In genomic region chr2:177407031-177407430, GRCh38 we compare ENCODE assay signal across 26 cellular contexts.
"Had no signal": no experiment of that assay in that cellular context is flagged by ENCODE, and none has a peak within 500 bp of the region (broad histone marks: within the 10 kb centered on the region; RNA-seq: fewer than 3 reads in every experiment).

No MANE protein-coding gene starts in this region.

- H3K4me1 ChIP-seq: thyroid gland had no signal

- H3K4me3 Mint-ChIP-seq: endodermal cell; mesothelial cell of epicardium; naive thymus-derived CD4-positive, alpha-beta T cell; stimulated activated naive CD8-positive, alpha-beta T cell treated with anti-CD3 and anti-CD28 coated beads, Interleukin-15, amount 100 ng/mL, for 72 hours; type B pancreatic cell had no signal

- H3K27ac Mint-ChIP-seq: endodermal cell, mesothelial cell of epicardium, type B pancreatic cell had no signal

- H3K36me3 ChIP-seq: esophagus muscularis mucosa, gastroesophageal sphincter, heart left ventricle, left lung, pancreas, thyroid gland had no signal

- H3K4me3 ChIP-seq: dorsolateral prefrontal cortex, esophagus muscularis mucosa, gastroesophageal sphincter, heart left ventricle, hepatocyte, left lung, pancreas, smooth muscle cell, thyroid gland had no signal

- H3K9me3 Mint-ChIP-seq: type B pancreatic cell had no signal

- H3K27me3 Mint-ChIP-seq: naive thymus-derived CD4-positive, alpha-beta T cell; stimulated activated naive CD8-positive, alpha-beta T cell treated with anti-CD3 and anti-CD28 coated beads, Interleukin-15, amount 100 ng/mL, for 72 hours; type B pancreatic cell had no signal

- H3K27me3 ChIP-seq: dorsolateral prefrontal cortex, esophagus muscularis mucosa, foreskin keratinocyte, gastroesophageal sphincter, heart left ventricle, hepatocyte, left lung, pancreas, thyroid gland had no signal

- H3K27ac ChIP-seq: dorsolateral prefrontal cortex, epithelial cell of prostate, esophagus muscularis mucosa, foreskin keratinocyte, gastroesophageal sphincter, heart left ventricle, hepatocyte, left lung, pancreas, thyroid gland had no signal

- ATAC-seq: foreskin keratinocyte; gastroesophageal sphincter; heart left ventricle; left lung; naive thymus-derived CD4-positive, alpha-beta T cell; pancreas; sciatic nerve; stimulated activated naive CD8-positive, alpha-beta T cell treated with anti-CD3 and anti-CD28 coated beads, Interleukin-15, amount 100 ng/mL, for 72 hours had no signal

- H3K9me3 ChIP-seq: esophagus muscularis mucosa, gastroesophageal sphincter, heart left ventricle, left lung, pancreas, thyroid gland had no signal

- DNase-seq: dorsolateral prefrontal cortex; effector CD4-positive, alpha-beta T cell; endodermal cell; foreskin keratinocyte; heart left ventricle; kidney; left lung; mesenchymal stem cell; naive thymus-derived CD4-positive, alpha-beta T cell; pancreas; retina; stimulated activated CD4-positive, alpha-beta T cell treated with anti-CD3 and anti-CD28 coated beads, Interleukin-12 subunit alpha, Interleukin-12 subunit beta, amount 100 ng/mL, for 4 hours; stimulated activated CD4-positive, alpha-beta T cell treated with anti-CD3 and anti-CD28 coated beads, Interleukin-1b, Interleukin-23, amount 100 ng/mL, for 48 hours; stimulated activated CD4-positive, alpha-beta T cell treated with anti-CD3 and anti-CD28 coated beads, Interleukin-4, amount 100 ng/mL, for 1 hour; stimulated activated CD8-positive, alpha-beta memory T cell treated with anti-CD3 and anti-CD28 coated beads, Interleukin-4, amount 100 ng/mL, for 48 hours; stimulated activated naive CD4-positive, alpha-beta T cell; stimulated activated naive CD8-positive, alpha-beta T cell treated with anti-CD3 and anti-CD28 coated beads, Interleukin-15, amount 100 ng/mL, for 72 hours; thyroid gland had no signal
